Comparison of ENCODE assay signal across 11 cellular contexts in the genomic region with DNA sequence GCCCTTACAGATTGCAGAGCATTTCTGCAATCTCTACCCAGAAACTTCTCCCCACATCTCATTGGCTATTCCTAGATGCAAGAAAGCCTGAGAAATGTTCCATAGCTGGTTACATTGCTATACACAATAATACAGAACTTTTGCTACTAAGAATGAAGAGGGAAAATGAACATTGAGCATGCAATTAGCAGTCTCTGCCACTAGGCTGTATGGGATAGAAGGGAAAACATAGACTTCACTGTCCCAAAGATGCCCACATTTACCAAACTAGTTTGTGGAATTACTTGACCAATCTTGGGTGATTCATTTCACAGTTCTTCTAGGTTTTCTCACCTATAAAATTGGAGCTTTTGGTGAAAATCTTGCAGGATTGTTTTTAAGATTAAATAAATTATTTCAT.
DNase-seq lines count a peak whose midpoint lies in the region; ATAC-seq, FAIRE-seq and TF ChIP-seq lines count a peak whose summit lies in the region.
"Had no signal": no experiment of that assay in that cellular context is flagged by ENCODE, and none has a peak within 500 bp of the region (broad histone marks: within the 10 kb centered on the region; RNA-seq: fewer than 3 reads in every experiment).

No MANE protein-coding gene starts in this region.

- no peak overlapping the region for H3K9ac ChIP-seq in astrocyte (ENCODE audit: low read length)

- intact Hi-C loops in CD4-positive, alpha-beta memory T cell (cut with micrococcal nuclease): no loop called here

- H3K36me3 Mint-ChIP-seq in astrocyte (ENCODE audit: low read depth, unreplicated experiment) (no peaks in the 10 kb centered on the region), nephron progenitor cell (ENCODE audit: low read depth) (peaks cover 5% of the 10 kb centered on the region)
- no peaks in the 10 kb centered on the region for H3K36me3 Mint-ChIP-seq in CD4-positive, alpha-beta memory T cell

- POLR2A ChIA-PET in CD4-positive, alpha-beta memory T cell (lab: Charles Lee; ENCODE audit: partially characterized antibody): no interaction called here

- no peak overlapping the region for H3K4me3 Mint-ChIP-seq in astrocyte (ENCODE audit: unreplicated experiment)
- H3K4me3 Mint-ChIP-seq in nephron progenitor cell: no peak overlapping the region
- no peak overlapping the region for H3K4me3 Mint-ChIP-seq in CD4-positive, alpha-beta memory T cell
- H3K4me3 Mint-ChIP-seq: activated naive CD4-positive, alpha-beta T cell treated with anti-CD3 and anti-CD28 coated beads for 36 hours; T-cell had no signal

- H4K20me1 ChIP-seq in astrocyte (ENCODE audit: insufficient read depth, low read length): no peaks in the 10 kb centered on the region

- H3K27me3 Mint-ChIP-seq in astrocyte (ENCODE audit: low read depth, unreplicated experiment): no peaks in the 10 kb centered on the region
- peaks cover 5% of the 10 kb centered on the region for H3K27me3 Mint-ChIP-seq in nephron progenitor cell (ENCODE audit: low read depth, poor library complexity)
- H3K27me3 Mint-ChIP-seq in CD4-positive, alpha-beta memory T cell: no peaks in the 10 kb centered on the region
- H3K27me3 Mint-ChIP-seq: T-cell had no signal

- H2AFZ ChIP-seq in astrocyte (ENCODE audit: low read depth, low read length): no peak overlapping the region

- H3K4me3 ChIP-seq in astrocyte (ENCODE audit: insufficient read depth, low read depth, low read length): no peak overlapping the region
- no peak overlapping the region for H3K4me3 ChIP-seq in CD4-positive, alpha-beta memory T cell (ENCODE audit: low read length in 2 of 2)
- H3K4me3 ChIP-seq: thyroid gland had no signal

- H3K4me2 ChIP-seq in astrocyte (ENCODE audit: low read length): no peak overlapping the region

- H3K4me1 Mint-ChIP-seq in astrocyte (ENCODE audit: low read depth, unreplicated experiment) (no peaks in the 10 kb centered on the region), nephron progenitor cell (no peaks in the 10 kb centered on the region)
- peaks cover 0 to 1% (median 0%) of the 10 kb centered on the region in 4 donors for H3K4me1 Mint-ChIP-seq in CD4-positive, alpha-beta memory T cell

- no peaks in the 10 kb centered on the region for H3K79me2 ChIP-seq in astrocyte (ENCODE audit: insufficient read depth, low read length)

- H3K27me3 ChIP-seq in astrocyte (ENCODE audit: insufficient read depth, low read length): no peaks in the 10 kb centered on the region
- no peaks in the 10 kb centered on the region for H3K27me3 ChIP-seq in CD4-positive, alpha-beta memory T cell (ENCODE audit: insufficient read depth, low read length)
- H3K27me3 ChIP-seq: thyroid gland had no signal

- H3K9me3 ChIP-seq in astrocyte (ENCODE audit: insufficient read depth, low read depth, low read length): no peaks in the 10 kb centered on the region
- H3K9me3 ChIP-seq in CD4-positive, alpha-beta memory T cell (ENCODE audit: control insufficient read depth in 1 of 2, low read length in 2 of 2): no peaks in the 10 kb centered on the region
- H3K9me3 ChIP-seq: thyroid gland had no signal

- peak; percentile 38 for ATAC-seq in GM18502 (IDR thresholded peaks at IDR 0.05; ENCODE audit: poor library complexity, unreplicated experiment)
- ATAC-seq in HG03354 (IDR thresholded peaks at IDR 0.05; ENCODE audit: poor library complexity, severe bottlenecking, unreplicated experiment): peak; percentile 49
- ATAC-seq: T-cell had no signal

- CTCF ChIA-PET in CD4-positive, alpha-beta memory T cell (lab: Charles Lee; ENCODE audit: partially characterized antibody): no interaction called here

- no peak for FAIRE-seq in astrocyte (lab: Jason Lieb, UNC)

- H3K36me3 ChIP-seq in astrocyte (ENCODE audit: insufficient read depth, low read length): no peaks in the 10 kb centered on the region
- no peaks in the 10 kb centered on the region for H3K36me3 ChIP-seq in CD4-positive, alpha-beta memory T cell (ENCODE audit: insufficient read depth, low read length)
- H3K36me3 ChIP-seq: thyroid gland had no signal

- no peaks in the 10 kb centered on the region for H3K4me1 ChIP-seq in astrocyte (ENCODE audit: insufficient read depth, low read length)
- H3K4me1 ChIP-seq in CD4-positive, alpha-beta memory T cell (ENCODE audit: insufficient read depth, low read length): no peaks in the 10 kb centered on the region
- H3K4me1 ChIP-seq: thyroid gland had no signal

- TF ChIP-seq CTCF in astrocyte (IDR thresholded peaks at IDR 0.05; ENCODE audit: insufficient read depth, low read depth, low read length) (peak; percentile 50), nephron progenitor cell (IDR thresholded peaks at IDR 0.05) (peak; percentile 40)

- H3K9me3 Mint-ChIP-seq in astrocyte (ENCODE audit: unreplicated experiment) (no peaks in the 10 kb centered on the region), nephron progenitor cell (peaks cover 19% of the 10 kb centered on the region)
- peaks cover 0 to 5% (median 0%) of the 10 kb centered on the region in 8 donors for H3K9me3 Mint-ChIP-seq in CD4-positive, alpha-beta memory T cell
- H3K9me3 Mint-ChIP-seq: activated naive CD4-positive, alpha-beta T cell treated with anti-CD3 and anti-CD28 coated beads for 36 hours had no signal

- no peak for DNase-seq in astrocyte (ENCODE audit: low read depth)
- no peak for DNase-seq in nephron progenitor cell
- no peak for DNase-seq in stimulated activated CD4-positive, alpha-beta T cell treated with anti-CD3 and anti-CD28 coated beads, Interleukin-4, amount 100 ng/mL, for 24 hours
- no peak for DNase-seq in NCI-H1417 treated with DMSO at 0.1 percent for 48 hours (lab: John Stamatoyannopoulos, UW)
- no peak for DNase-seq in CD4-positive, alpha-beta memory T cell
- no peak for DNase-seq in amygdala (lab: John Stamatoyannopoulos, UW)
- DNase-seq: activated naive CD4-positive, alpha-beta T cell treated with anti-CD3 and anti-CD28 coated beads for 36 hours; T-cell; thyroid gland had no signal

- H3K27ac Mint-ChIP-seq in astrocyte (ENCODE audit: unreplicated experiment): no peak overlapping the region
- no peak overlapping the region for H3K27ac Mint-ChIP-seq in nephron progenitor cell
- no peak overlapping the region for H3K27ac Mint-ChIP-seq in CD4-positive, alpha-beta memory T cell
- H3K27ac Mint-ChIP-seq: activated naive CD4-positive, alpha-beta T cell treated with anti-CD3 and anti-CD28 coated beads for 36 hours; T-cell had no signal

- H3K27ac ChIP-seq in astrocyte (ENCODE audit: low read depth, low read length): no peak overlapping the region
- no peak overlapping the region for H3K27ac ChIP-seq in CD4-positive, alpha-beta memory T cell (ENCODE audit: low read depth, low read length)
- H3K27ac ChIP-seq: thyroid gland had no signal
